14 cellular contexts compared by ENCODE assay signal in the genomic region with DNA sequence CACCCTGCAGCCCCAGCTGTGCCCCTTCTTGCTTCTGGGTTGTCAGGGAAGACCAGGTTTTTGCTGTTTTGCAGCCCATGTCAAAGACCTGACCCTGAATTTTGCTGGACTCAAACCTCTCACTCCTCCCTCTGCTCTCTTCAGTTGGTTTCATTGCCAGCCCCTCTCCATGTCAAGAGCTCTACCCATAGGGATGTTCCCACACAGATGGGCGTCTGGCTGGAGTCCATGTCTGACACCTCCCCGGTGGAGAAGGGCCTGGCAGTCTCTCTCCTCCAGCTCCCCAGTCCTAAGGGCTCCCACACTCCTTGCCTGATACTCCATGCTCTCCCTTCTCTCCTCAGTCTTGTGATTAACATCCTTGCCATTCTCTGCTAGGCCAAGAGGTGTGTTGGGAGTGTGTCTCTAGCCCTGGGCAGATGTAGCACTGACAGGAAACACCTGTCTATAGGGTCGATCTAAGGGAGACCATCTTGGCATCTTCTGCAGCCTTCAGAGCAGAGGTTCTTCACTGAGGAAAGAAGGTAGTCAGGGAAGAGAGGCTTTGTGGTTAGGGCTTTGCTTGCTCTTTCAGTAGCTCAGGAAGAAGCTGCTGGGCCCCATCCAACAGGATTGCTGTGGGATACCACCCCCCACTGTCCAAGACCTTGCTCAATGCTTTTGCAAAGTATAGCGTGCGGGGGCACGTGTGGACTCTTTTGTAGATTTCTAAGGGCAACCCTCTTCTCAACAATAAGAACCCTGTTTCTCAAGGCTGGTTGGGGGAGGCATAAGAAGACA. TPM values are rescaled to one million over a fixed set of nuclear protein-coding genes. Genes with fewer than 3 reads are reported as not detected.
DNase-seq lines count a peak whose midpoint lies in the region; FAIRE-seq and TF ChIP-seq lines count a peak whose summit lies in the region.
"Had no signal": no experiment of that assay in that cellular context is flagged by ENCODE, and none has a peak within 500 bp of the region (broad histone marks: within the 10 kb centered on the region; RNA-seq: fewer than 3 reads in every experiment).

No MANE protein-coding gene starts in this region.

- H3K27ac ChIP-seq in BLaER1 (no peak overlapping the region), kidney (ENCODE audit: low read depth in 2 of 2, low read length in 2 of 2) (no peak overlapping the region), GM23248 (no peak overlapping the region)

- TF ChIP-seq CTCF in kidney (IDR thresholded peaks at IDR 0.05; ENCODE audit: borderline replicate concordance, extremely low read depth, insufficient read depth) = no peak

- no peak overlapping the region for H3K9ac ChIP-seq in BLaER1
- no peak overlapping the region for H3K9ac ChIP-seq in kidney (ENCODE audit: low read length in 2 of 2)
- no peak overlapping the region for H3K9ac ChIP-seq in GM23248

- peaks cover 9% of the 10 kb centered on the region; the same call in 1 of the 2 replicates for H3F3A ChIP-seq in GM23248 (ENCODE audit: insufficient read depth)

- H3K9me3 ChIP-seq in BLaER1 = no peaks in the 10 kb centered on the region
- H3K9me3 ChIP-seq in kidney (ENCODE audit: control insufficient read depth in 1 of 2, low read length in 2 of 2) = no peaks in the 10 kb centered on the region
- H3K9me3 ChIP-seq in GM23248 (ENCODE audit: low read depth) = no peaks in the 10 kb centered on the region
- H3K9me3 ChIP-seq: Caco-2, HAP-1 had no signal

- H3K4me3 ChIP-seq in BLaER1 = no peak overlapping the region
- H3K4me3 ChIP-seq in Jurkat, Clone E6-1 (ENCODE audit: low read length) = no peak overlapping the region
- no peak overlapping the region for H3K4me3 ChIP-seq in kidney (ENCODE audit: low read length in 2 of 2)
- no peak overlapping the region for H3K4me3 ChIP-seq in GM23248
- H3K4me3 ChIP-seq: HAP-1, K562 had no signal

- DNase-seq in Jurkat, Clone E6-1 (ENCODE audit: low read depth, low spot score) = peak; percentile 77
- DNase-seq in amniotic epithelial cell (ENCODE audit: low read depth) (peak; percentile 71), kidney (peak; percentile 23), LoVo (ENCODE audit: low spot score) (no peak), GM23248 (no peak)
- DNase-seq in activated T-cell treated with anti-CD3 and anti-CD28 coated beads, Interleukin-2, amount 50 U/mL, for 48 hours = no peak
- DNase-seq: Caco-2, DMS153, NCI-H1105, NCI-H2227 treated with DMSO at 0.1 percent for 48 hours, SIG-M5 had no signal

- whole genome bisulfite sequencing in GM23248 (ENCODE audit: low coverage in 1 of 2, low lambda C conversion rate in 2 of 2, missing lambda C conversion rate in 2 of 2), 2 experiments = 55 to 56% methylated on average over 6 of the region's 6 CpGs

- H3K4me1 ChIP-seq in BLaER1 (peaks cover 46% of the 10 kb centered on the region), kidney (ENCODE audit: control insufficient read depth in 1 of 2, insufficient read depth in 1 of 2, low read depth in 1 of 2, low read length in 2 of 2) (peaks cover under 1 to 1% of the 10 kb centered on the region in 2 donors), GM23248 (ENCODE audit: insufficient read depth) (peaks cover 10% of the 10 kb centered on the region)
- H3K4me1 ChIP-seq: Caco-2, HAP-1 had no signal

- no peak overlapping the region for H2AFZ ChIP-seq in GM23248

- in situ Hi-C loops in GM23248 (cut with MboI) = loop anchor here (25.0 kb wide), 1 partner anchor 200 kb away; no protein-coding TSS in a partner anchor

- H3K4me2 ChIP-seq in BLaER1 = peak overlapping the region; percentile 39
- no peak overlapping the region for H3K4me2 ChIP-seq in GM23248 (ENCODE audit: unreplicated experiment)

- H3K36me3 ChIP-seq in BLaER1 = 0 out of 2 replicates have a peak, but pooled peaks cover 6% of the 10 kb centered on the region
- H3K36me3 ChIP-seq in kidney (ENCODE audit: control insufficient read depth in 1 of 2, insufficient read depth in 2 of 2, low read length in 2 of 2) = no peaks in the 10 kb centered on the region
- no peaks in the 10 kb centered on the region for H3K36me3 ChIP-seq in GM23248 (ENCODE audit: low read depth)

- intact Hi-C loops in kidney (cut with DNase I) = no loop called here

- H4K20me1 ChIP-seq in BLaER1 (no peaks in the 10 kb centered on the region), GM23248 (ENCODE audit: insufficient read depth) (no peaks in the 10 kb centered on the region)

- no peaks in the 10 kb centered on the region for H3K79me2 ChIP-seq in GM23248 (ENCODE audit: insufficient read depth)

- no peaks in the 10 kb centered on the region for H3K9me2 ChIP-seq in GM23248 (ENCODE audit: insufficient read depth)

- no peak for FAIRE-seq in kidney (lab: Jason Lieb, UNC)

- H3K27me3 ChIP-seq in BLaER1 = peaks cover 13% of the 10 kb centered on the region
- H3K27me3 ChIP-seq in GM23248 (replicated peaks; ENCODE audit: insufficient read depth) = no peaks in the 10 kb centered on the region

RNA-seq across cellular contexts. Expression of a gene that starts 4.7 kb away (rescaled TPM):
- 40.0 TPM for polyA plus RNA-seq in Jurkat, Clone E6-1 (2012; ENCODE audit: insufficient read depth, insufficient read length)
- 1.6 TPM for total RNA-seq in kidney
- polyA plus RNA-seq in kidney (ENCODE audit: insufficient read depth, low read depth, low replicate concordance) = 0.99 TPM
- 0.13 and 1.9 TPM in 2 replicates for total RNA-seq in GM23248 (2014; rRNA removed; shearing (Covaris generic))
- 0.95 and 1.4 TPM in 2 replicates for polyA plus RNA-seq in GM23248 (2016; fragmentation: Nextera tagmentation; extraction: Ambion mirVana)

RNA-seq across cellular contexts. Expression of a gene that starts 23.0 kb away (rescaled TPM):
- polyA plus RNA-seq in Jurkat, Clone E6-1 (2012; ENCODE audit: insufficient read depth, insufficient read length) = 141 TPM
- 51.1 TPM for total RNA-seq in kidney
- polyA plus RNA-seq in kidney (ENCODE audit: insufficient read depth, low read depth, low replicate concordance) (21.9 TPM), GM23248 (2016; fragmentation: Nextera tagmentation; extraction: Ambion mirVana) (6.4 and 8.2 TPM in 2 replicates)
- 41.9 and 48.3 TPM in 2 replicates for total RNA-seq in GM23248 (2014; rRNA removed; shearing (Covaris generic))

RNA-seq across cellular contexts. Expression of a gene that starts 36.8 kb away (rescaled TPM):
- 133 TPM for polyA plus RNA-seq in Jurkat, Clone E6-1 (2012; ENCODE audit: insufficient read depth, insufficient read length)
- total RNA-seq in kidney = 7.7 TPM
- polyA plus RNA-seq in kidney (ENCODE audit: insufficient read depth, low read depth, low replicate concordance) (5.0 TPM), GM23248 (2016; fragmentation: Nextera tagmentation; extraction: Ambion mirVana) (35.4 and 35.7 TPM in 2 replicates)
- 55.4 and 63.5 TPM in 2 replicates for total RNA-seq in GM23248 (2014; rRNA removed; shearing (Covaris generic))

RNA-seq across cellular contexts. Expression of a gene that starts 41.7 kb away (rescaled TPM):
- polyA plus RNA-seq in Jurkat, Clone E6-1 (2012; ENCODE audit: insufficient read depth, insufficient read length) = not detected
- total RNA-seq in kidney = 15.1 TPM
- 139 TPM for polyA plus RNA-seq in kidney (ENCODE audit: insufficient read depth, low read depth, low replicate concordance)
- 0.13 TPM in 1 of 2 replicates, not detected in the other for total RNA-seq in GM23248 (2014; rRNA removed; shearing (Covaris generic))
- not detected in 2 replicates for polyA plus RNA-seq in GM23248 (2016; fragmentation: Nextera tagmentation; extraction: Ambion mirVana)

RNA-seq across cellular contexts. Expression of a gene that starts 49.9 kb away (rescaled TPM):
- 63.4 TPM for polyA plus RNA-seq in Jurkat, Clone E6-1 (2012; ENCODE audit: insufficient read depth, insufficient read length)
- total RNA-seq in kidney = 68.2 TPM
- 242 TPM for polyA plus RNA-seq in kidney (ENCODE audit: insufficient read depth, low read depth, low replicate concordance)
- 24.4 and 53.4 TPM in 2 replicates for total RNA-seq in GM23248 (2014; rRNA removed; shearing (Covaris generic))
- 122 and 125 TPM in 2 replicates for polyA plus RNA-seq in GM23248 (2016; fragmentation: Nextera tagmentation; extraction: Ambion mirVana)

Comparison
In these comparisons a context has a peak if more than half of its experiments do, and no peak if none do; other contexts are left out.
1. DNase-seq: peak in Jurkat, Clone E6-1 (single experiment), amniotic epithelial cell (single experiment) and kidney (single experiment); none in LoVo (single experiment), activated T-cell treated with anti-CD3 and anti-CD28 coated beads, Interleukin-2, amount 50 U/mL, for 48 hours (0 of 2) and GM23248 (single experiment).